Comparison of ENCODE assay signal across 15 cellular contexts in the genomic region with DNA sequence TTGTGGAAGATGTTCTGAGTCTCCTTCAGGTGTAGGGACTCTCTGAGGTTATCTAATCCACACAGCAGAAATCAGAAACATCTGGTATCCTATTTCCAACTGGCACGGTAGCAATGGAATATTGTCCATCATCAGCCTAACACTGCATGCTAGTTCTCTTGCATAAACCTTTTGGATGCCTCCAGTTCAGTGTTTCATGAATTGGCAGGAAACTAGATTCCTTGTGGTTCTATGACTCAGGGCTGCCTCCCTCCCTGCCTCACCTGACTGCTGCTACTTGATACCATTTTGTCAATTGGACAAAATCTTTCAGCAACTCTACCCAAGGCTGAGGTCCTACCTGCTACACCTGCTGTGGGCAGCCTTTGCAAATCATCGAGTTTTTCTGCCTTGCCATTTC.
DNase-seq lines count a peak whose midpoint lies in the region; ATAC-seq and TF ChIP-seq lines count a peak whose summit lies in the region.
"Had no signal": no experiment of that assay in that cellular context is flagged by ENCODE, and none has a peak within 500 bp of the region (broad histone marks: within the 10 kb centered on the region; RNA-seq: fewer than 3 reads in every experiment).

No MANE protein-coding gene starts in this region.

- H3K23ac ChIP-seq in trophoblast cell (ENCODE audit: low read length) (peak overlapping the region; percentile 34), neuronal stem cell (ENCODE audit: low read depth, low read length, poor library complexity) (no peak overlapping the region)

- no peak overlapping the region for H2BK5ac ChIP-seq in trophoblast cell (ENCODE audit: low read depth, low read length, poor library complexity)
- no peak overlapping the region for H2BK5ac ChIP-seq in neuronal stem cell (ENCODE audit: low read length)

- no peaks in the 10 kb centered on the region for H3F3A ChIP-seq in PC-3 (ENCODE audit: low read length, unreplicated experiment)

- H2AFZ ChIP-seq in PC-3 (ENCODE audit: low read length) (no peak overlapping the region), trophoblast cell (ENCODE audit: insufficient read depth, low read length, poor library complexity) (no peak overlapping the region), neuronal stem cell (ENCODE audit: low read length) (no peak overlapping the region)

- H3K36me3 ChIP-seq in PC-3 (ENCODE audit: low read depth, low read length) (no peaks in the 10 kb centered on the region), trophoblast cell (ENCODE audit: control insufficient read depth in 1 of 2, insufficient read depth in 2 of 2, low read length in 2 of 2) (peaks cover 11 to 18% of the 10 kb centered on the region in 2 experiments), neuronal stem cell (replicated peaks in 1 of 2; ENCODE audit: control insufficient read depth in 2 of 2, insufficient read depth in 2 of 2, low read length in 2 of 2) (peaks cover 11 to 80% of the 10 kb centered on the region in 2 donors)

- no peak overlapping the region for H2AK5ac ChIP-seq in trophoblast cell (ENCODE audit: low read length)
- H2AK5ac ChIP-seq in neuronal stem cell (ENCODE audit: low read depth, low read length), result no peak overlapping the region

- H3K4ac ChIP-seq in trophoblast cell (ENCODE audit: low read depth, low read length) (no peak overlapping the region), neuronal stem cell (ENCODE audit: low read length) (no peak overlapping the region)

- ATAC-seq in PC-3 (peak; percentile 84), HG02870 (IDR thresholded peaks at IDR 0.05; ENCODE audit: unreplicated experiment) (no peak)
- ATAC-seq: right cardiac atrium had no signal

- no peaks in the 10 kb centered on the region for H3K79me1 ChIP-seq in trophoblast cell (ENCODE audit: low read length)
- H3K79me1 ChIP-seq in neuronal stem cell (ENCODE audit: low read depth, low read length), result no peaks in the 10 kb centered on the region

- H3K4me3 ChIP-seq in PC-3 (ENCODE audit: low read length), result no peak overlapping the region
- H3K4me3 ChIP-seq in epithelial cell of esophagus (ENCODE audit: low read length), result no peak overlapping the region
- H3K4me3 ChIP-seq in trophoblast cell (ENCODE audit: low read depth, low read length), result no peak overlapping the region
- H3K4me3 ChIP-seq in neuronal stem cell (ENCODE audit: low read length in 2 of 2), result no peak overlapping the region

- no peaks in the 10 kb centered on the region for H3K4me1 Mint-ChIP-seq in Calu3 (ENCODE audit: low read depth, unreplicated experiment)
- H3K4me1 Mint-ChIP-seq: CD14-positive monocyte had no signal

- no peak overlapping the region for H2BK15ac ChIP-seq in neuronal stem cell (ENCODE audit: low read length)

- H3K79me2 ChIP-seq in PC-3 (ENCODE audit: low read length) (no peaks in the 10 kb centered on the region), trophoblast cell (ENCODE audit: control insufficient read depth, insufficient read depth, low read length, poor library complexity) (no peaks in the 10 kb centered on the region)

- H4K8ac ChIP-seq in trophoblast cell (ENCODE audit: low read depth, low read length) (no peak overlapping the region), neuronal stem cell (ENCODE audit: low read depth, low read length) (no peak overlapping the region)

- no CpG with 5 or more reads among the region's 2 CpGs for WGBS in trophoblast cell (ENCODE audit: extremely low coverage, insufficient coverage, insufficient read length)
- no CpG with 5 or more reads among the region's 2 CpGs for WGBS in neuronal stem cell (ENCODE audit: extremely low coverage in 2 of 2, insufficient read length in 2 of 2, insufficient replicate concordance in 1 of 2), 2 donors

- no peaks in the 10 kb centered on the region for H3K9me3 Mint-ChIP-seq in Calu3 (ENCODE audit: low read depth, unreplicated experiment)
- H3K9me3 Mint-ChIP-seq: activated naive CD4-positive, alpha-beta T cell treated with anti-CD3 and anti-CD28 coated beads for 36 hours had no signal

- H3K27me3 ChIP-seq in PC-3 (ENCODE audit: low read length), result no peaks in the 10 kb centered on the region
- no peaks in the 10 kb centered on the region for H3K27me3 ChIP-seq in trophoblast cell (ENCODE audit: insufficient read depth, low read length)
- H3K27me3 ChIP-seq in neuronal stem cell (ENCODE audit: control insufficient read depth in 3 of 3, insufficient read depth in 3 of 3, low read depth in 1 of 3, low read length in 3 of 3), result no peaks in the 10 kb centered on the region

- H3K4me2 ChIP-seq in PC-3 (ENCODE audit: low read length), result peak overlapping the region; percentile 8; the same call in 1 of the 2 replicates
- no peak overlapping the region for H3K4me2 ChIP-seq in trophoblast cell (ENCODE audit: low read length)
- no peak overlapping the region for H3K4me2 ChIP-seq in neuronal stem cell (ENCODE audit: insufficient read depth, low read length, poor library complexity, severe bottlenecking)

- H4K91ac ChIP-seq in trophoblast cell (ENCODE audit: low read depth, low read length) (no peak overlapping the region), neuronal stem cell (ENCODE audit: low read depth, low read length, poor library complexity) (no peak overlapping the region)

- intact Hi-C loops in Calu3 (cut with micrococcal nuclease; ENCODE audit: unreplicated experiment), result no loop called here
- intact Hi-C loops in PC-3 (cut with micrococcal nuclease), result no loop called here

- no peaks in the 10 kb centered on the region for H3K9me3 ChIP-seq in PC-3 (ENCODE audit: low read length)
- no peaks in the 10 kb centered on the region for H3K9me3 ChIP-seq in trophoblast cell (ENCODE audit: insufficient read depth, low read depth, low read length)
- H3K9me3 ChIP-seq in neuronal stem cell (replicated peaks in 1 of 2; ENCODE audit: control insufficient read depth in 2 of 2, insufficient read depth in 1 of 2, low read depth in 1 of 2, low read length in 2 of 2), result peaks cover 0 to 2% of the 10 kb centered on the region in 2 donors

- H3K9me2 ChIP-seq in PC-3 (replicated peaks; ENCODE audit: low read length), result no peaks in the 10 kb centered on the region

- H3K27me3 Mint-ChIP-seq in Calu3 (ENCODE audit: unreplicated experiment), result peaks cover 27% of the 10 kb centered on the region

- H4K12ac ChIP-seq in trophoblast cell (ENCODE audit: low read depth, low read length), result no peak overlapping the region

- H2BK120ac ChIP-seq in trophoblast cell (ENCODE audit: insufficient read depth, low read length, poor library complexity) (no peak overlapping the region), neuronal stem cell (ENCODE audit: low read depth, low read length) (no peak overlapping the region)

- DNase-seq in Calu3 (peak; percentile 23), PC-3 (peak; percentile 73), epithelial cell of esophagus (ENCODE audit: low read depth) (peak; percentile 94), trophoblast cell (no peak), neuronal stem cell (ENCODE audit: low spot score) (no peak), pons (ENCODE audit: low spot score) (no peak)
- DNase-seq in activated CD8-positive, alpha-beta memory T cell treated with anti-CD3 and anti-CD28 coated beads, Interleukin-2, amount 50 U/mL, for 4 hours, result no peak
- DNase-seq: activated CD8-positive, alpha-beta memory T cell treated with anti-CD3 and anti-CD28 coated beads for 24 hours; activated naive CD4-positive, alpha-beta T cell treated with anti-CD3 and anti-CD28 coated beads for 36 hours; NCI-H146; NCI-H526 treated with DMSO at 0.1 percent for 48 hours; right cardiac atrium; stimulated activated naive CD4-positive, alpha-beta T cell treated with Interleukin-2 at 50 U/mL for 16 hours had no signal

- H4K20me1 ChIP-seq in PC-3 (ENCODE audit: low read length), result no peaks in the 10 kb centered on the region

- H3K27ac Mint-ChIP-seq in Calu3 (ENCODE audit: unreplicated experiment), result no peak overlapping the region
- H3K27ac Mint-ChIP-seq: activated naive CD4-positive, alpha-beta T cell treated with anti-CD3 and anti-CD28 coated beads for 36 hours; CD14-positive monocyte had no signal

- peak overlapping the region; percentile 64 for H3K27ac ChIP-seq in PC-3 (ENCODE audit: low read length)
- no peak overlapping the region for H3K27ac ChIP-seq in trophoblast cell (ENCODE audit: low read depth, low read length)
- no peak overlapping the region for H3K27ac ChIP-seq in neuronal stem cell (replicated peaks; ENCODE audit: low read length)

- POLR2A ChIA-PET in PC-3 (lab: Charles Lee; ENCODE audit: unreplicated experiment), result no interaction called here

- H3K4me3 Mint-ChIP-seq in Calu3 (ENCODE audit: low read depth, unreplicated experiment), result no peak overlapping the region
- H3K4me3 Mint-ChIP-seq: activated naive CD4-positive, alpha-beta T cell treated with anti-CD3 and anti-CD28 coated beads for 36 hours; CD14-positive monocyte had no signal

- H3K18ac ChIP-seq in trophoblast cell (ENCODE audit: low read length) (no peak overlapping the region), neuronal stem cell (ENCODE audit: low read length) (no peak overlapping the region)

- H3K4me1 ChIP-seq in PC-3 (ENCODE audit: insufficient read depth, low read length), result peaks cover 16% of the 10 kb centered on the region
- H3K4me1 ChIP-seq in trophoblast cell (ENCODE audit: control insufficient read depth in 1 of 2, insufficient read depth in 2 of 2, low read length in 2 of 2), result no peaks in the 10 kb centered on the region
- H3K4me1 ChIP-seq in neuronal stem cell (ENCODE audit: control insufficient read depth in 2 of 2, insufficient read depth in 1 of 2, low read depth in 1 of 2, low read length in 2 of 2), result no peaks in the 10 kb centered on the region

- no peaks in the 10 kb centered on the region for H3K36me3 Mint-ChIP-seq in Calu3 (ENCODE audit: insufficient read depth, unreplicated experiment)
- H3K36me3 Mint-ChIP-seq: CD14-positive monocyte had no signal

- no peak for TF ChIP-seq CTCF in Calu3 (IDR thresholded peaks at IDR 0.05; ENCODE audit: unreplicated experiment)
- no peak for TF ChIP-seq CTCF in PC-3 (conservative IDR thresholded peaks at IDR 0.05; ENCODE audit: low read depth, low read length)
- TF ChIP-seq CTCF in epithelial cell of esophagus (IDR thresholded peaks at IDR 0.05; ENCODE audit: insufficient read depth, low read depth, low read length, missing control alignments), result no peak

- BruUV-seq in Calu3 (replicated peaks; lab: Mats Ljungman, UMichigan) (no TSS peak), PC-3 (replicated peaks; lab: Mats Ljungman, UMichigan) (no TSS peak)

- no peak overlapping the region for H3K14ac ChIP-seq in trophoblast cell (ENCODE audit: low read length)
- no peak overlapping the region for H3K14ac ChIP-seq in neuronal stem cell (ENCODE audit: low read length)

- no peak overlapping the region for H2BK12ac ChIP-seq in trophoblast cell (ENCODE audit: low read length)
- H2BK12ac ChIP-seq in neuronal stem cell (ENCODE audit: low read length), result no peak overlapping the region

- H3K9ac ChIP-seq in PC-3 (ENCODE audit: low read length) (no peak overlapping the region), trophoblast cell (ENCODE audit: low read length) (no peak overlapping the region), neuronal stem cell (ENCODE audit: low read depth, low read length, poor library complexity) (no peak overlapping the region)

- CTCF ChIA-PET in Calu3 (lab: Charles Lee) (no interaction called here), PC-3 (lab: Charles Lee) (no interaction called here)

Comparison
In these comparisons a context has a peak if more than half of its experiments do, and no peak if none do; other contexts are left out.
1. DNase-seq: peak in Calu3 (single experiment), PC-3 (single experiment) and epithelial cell of esophagus (single experiment); none in trophoblast cell (0 of 2), neuronal stem cell (single experiment), activated CD8-positive, alpha-beta memory T cell treated with anti-CD3 and anti-CD28 coated beads, Interleukin-2, amount 50 U/mL, for 4 hours (single experiment) and pons (single experiment).